32 cellular contexts compared by ENCODE assay signal in genomic region chr22:50121202-50121740, GRCh38. TPM values are rescaled to one million over a fixed set of nuclear protein-coding genes. Genes with fewer than 3 reads are reported as not detected.
"Had no signal": no experiment of that assay in that cellular context is flagged by ENCODE, and none has a peak within 500 bp of the region (broad histone marks: within the 10 kb centered on the region; RNA-seq: fewer than 3 reads in every experiment).

No MANE protein-coding gene starts in this region.

- H3K4me1 Mint-ChIP-seq: naive B cell; natural killer cell; stimulated activated effector memory CD8-positive, alpha-beta T cell treated with anti-CD3 and anti-CD28 coated beads, Interleukin-12 subunit alpha, Interleukin-12 subunit beta, amount 100 ng/mL, for 72 hours had no signal

- H3K27ac ChIP-seq: hepatocyte, left ventricle myocardium inferior, neural progenitor cell, neutrophil, spleen, suprapubic skin, thoracic aorta, tibial nerve, upper lobe of right lung had no signal

- H3K36me3 Mint-ChIP-seq: neural progenitor cell; stimulated activated effector memory CD8-positive, alpha-beta T cell treated with anti-CD3 and anti-CD28 coated beads, Interleukin-12 subunit alpha, Interleukin-12 subunit beta, amount 100 ng/mL, for 72 hours had no signal

- H2AFZ ChIP-seq: hepatocyte, neural progenitor cell, parathyroid adenoma had no signal

- DNase-seq: heart right ventricle; islet precursor cell; left ventricle myocardium inferior; mesendoderm; naive B cell; natural killer cell; nephron progenitor cell; occipital lobe; retina; right cardiac atrium; small intestine; spleen; stimulated activated CD4-positive, alpha-beta T cell treated with anti-CD3 and anti-CD28 coated beads, Interleukin-4, amount 100 ng/mL, for 24 hours; stimulated activated naive CD4-positive, alpha-beta T cell; upper lobe of right lung had no signal

- H3K4me3 ChIP-seq: heart right ventricle, hepatocyte, left ventricle myocardium inferior, lung, neural progenitor cell, spleen, suprapubic skin, thoracic aorta, tibial nerve, upper lobe of right lung had no signal

- H3K4me3 Mint-ChIP-seq: mesothelial cell of epicardium; natural killer cell; nephron progenitor cell; stimulated activated effector memory CD8-positive, alpha-beta T cell treated with anti-CD3 and anti-CD28 coated beads, Interleukin-12 subunit alpha, Interleukin-12 subunit beta, amount 100 ng/mL, for 72 hours; stimulated activated naive CD8-positive, alpha-beta T cell treated with anti-CD3 and anti-CD28 coated beads, Interleukin-15, Interleukin-2, amounts not matched to agents 100 ng/mL and 50 ng/mL, for 24 hours had no signal

- H3K9ac ChIP-seq: neural progenitor cell, parathyroid adenoma had no signal

- H3K36me3 ChIP-seq: heart right ventricle, left ventricle myocardium inferior, neural progenitor cell, neutrophil, spleen, suprapubic skin, thoracic aorta, tibial nerve, upper lobe of right lung had no signal

- H3K27me3 ChIP-seq: hepatocyte, neural progenitor cell, neutrophil, suprapubic skin, upper lobe of right lung had no signal

- H3K4me1 ChIP-seq: left ventricle myocardium inferior, neural progenitor cell, parathyroid adenoma, spleen, suprapubic skin, tibial nerve had no signal

- H3K27ac Mint-ChIP-seq: natural killer cell; nephron progenitor cell; neural progenitor cell; stimulated activated effector memory CD8-positive, alpha-beta T cell treated with anti-CD3 and anti-CD28 coated beads, Interleukin-12 subunit alpha, Interleukin-12 subunit beta, amount 100 ng/mL, for 72 hours; stimulated activated naive CD8-positive, alpha-beta T cell treated with anti-CD3 and anti-CD28 coated beads, Interleukin-15, Interleukin-2, amounts not matched to agents 100 ng/mL and 50 ng/mL, for 24 hours had no signal

- H3K4me2 ChIP-seq: hepatocyte, neural progenitor cell had no signal

- H3K79me2 ChIP-seq: hepatocyte, parathyroid adenoma had no signal

- H3K9me3 ChIP-seq: neutrophil had no signal

- ATAC-seq: heart right ventricle; natural killer cell; right cardiac atrium; sciatic nerve; stimulated activated effector memory CD8-positive, alpha-beta T cell treated with anti-CD3 and anti-CD28 coated beads, Interleukin-12 subunit alpha, Interleukin-12 subunit beta, amount 100 ng/mL, for 72 hours; upper lobe of right lung had no signal

RNA-seq across cellular contexts. Expression of gene MOV10L1, which starts 31.5 kb away (rescaled TPM):
- total RNA-seq: mononuclear cell had no signal

RNA-seq across cellular contexts. Expression of gene MLC1, which starts 36.0 kb away (rescaled TPM):
- total RNA-seq: kidney epithelial cell, osteocyte, progenitor cell of endocrine pancreas, pulmonary artery endothelial cell, tibial nerve had no signal
